In the genomic region with DNA sequence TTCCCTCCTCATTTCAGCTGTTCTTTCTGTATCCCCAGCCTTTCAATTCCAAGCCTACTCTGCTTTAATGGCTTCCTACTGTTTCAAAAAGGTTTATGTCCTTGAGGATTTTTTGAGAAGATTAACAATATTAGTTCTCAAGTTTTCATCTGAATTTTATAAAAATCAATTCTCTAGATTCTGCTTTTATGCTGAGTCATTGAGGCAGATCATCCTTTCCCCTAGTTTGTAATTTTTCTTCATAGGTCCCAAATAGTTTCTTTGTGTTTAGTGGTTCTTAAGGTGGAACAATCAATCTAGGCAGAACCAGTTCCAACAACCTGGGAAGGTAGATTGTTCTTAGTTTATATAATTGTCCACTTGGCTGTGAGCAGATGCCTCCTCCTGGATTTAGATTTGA, we compare ENCODE assay signal across 31 cellular contexts.
"Had no signal": no experiment of that assay in that cellular context is flagged by ENCODE, and none has a peak within 500 bp of the region (broad histone marks: within the 10 kb centered on the region; RNA-seq: fewer than 3 reads in every experiment).

No MANE protein-coding gene starts in this region.

- H3K27ac ChIP-seq: Peyer's patch, SJSA1, VCaP had no signal

- H3K36me3 ChIP-seq: SJSA1 had no signal

- DNase-seq: activated B cell treated with CpG ODN at 0.5 μM for 24 hours; activated CD4-positive, alpha-beta memory T cell treated with anti-CD3 and anti-CD28 coated beads for 36 hours; activated CD4-positive, alpha-beta T cell treated with anti-CD3 and anti-CD28 coated beads for 4 hours; activated CD4-positive, alpha-beta T cell treated with anti-CD3 and anti-CD28 coated beads, Interleukin-2, amount 50 U/mL, for 1 hour; activated CD4-positive, CD25-positive, alpha-beta regulatory T cell treated with anti-CD3 and anti-CD28 coated beads, Interleukin-2, amount 50 U/mL, for 72 hours; activated CD8-positive, alpha-beta memory T cell treated with anti-CD3 and anti-CD28 coated beads for 24 hours; activated CD8-positive, alpha-beta memory T cell treated with anti-CD3 and anti-CD28 coated beads, Interleukin-2, amount 10 ng/mL, durations not matched to agents 7 days and 5 days; activated CD8-positive, alpha-beta memory T cell treated with anti-CD3 and anti-CD28 coated beads, Interleukin-2, amount 50 U/mL, for 48 hours; activated effector memory CD4-positive, alpha-beta T cell treated with Interleukin-2 at 50 U/mL for 16 hours; activated naive CD4-positive, alpha-beta T cell treated with anti-CD3 and anti-CD28 coated beads, Interleukin-2, amount 10 ng/mL, durations not matched to agents 7 days and 5 days; activated naive CD8-positive, alpha-beta T cell treated with anti-CD3 and anti-CD28 coated beads, Interleukin-2, amount 50 U/mL, for 24 hours; activated T-cell treated with anti-CD3 and anti-CD28 coated beads, Interleukin-2, amount 50 U/mL, for 48 hours; anterior cingulate cortex; central memory CD4-positive, alpha-beta T cell; NCI-H1105; NCI-H1417 treated with DMSO at 0.1 percent for 48 hours; NCI-H187 treated with DMSO at 0.1 percent for 48 hours; NCI-H2081; NCI-H345; NCI-H524 treated with DMSO at 0.1 percent for 48 hours; Peyer's patch; RPMI8226; SHP77 treated with DMSO at 0.1 percent for 48 hours; SK-N-SH; T-cell; T-helper 2 cell; T-helper 9 cell had no signal

- H3K9me3 ChIP-seq: Peyer's patch, SJSA1, SK-N-SH had no signal

- H3K9ac ChIP-seq: SK-N-SH had no signal

- H3K27me3 ChIP-seq: Peyer's patch, SJSA1 had no signal

- H3K4me1 ChIP-seq: Peyer's patch had no signal

- ATAC-seq: activated CD8-positive, alpha-beta memory T cell treated with anti-CD3 and anti-CD28 coated beads, Interleukin-2, amount 10 ng/mL, durations not matched to agents 7 days and 5 days; activated naive CD8-positive, alpha-beta T cell treated with anti-CD3 and anti-CD28 coated beads, Interleukin-2, amount 50 U/mL, for 24 hours; T-cell had no signal

- H3K4me3 Mint-ChIP-seq: activated B cell treated with CpG ODN at 0.5 μM for 24 hours; activated CD4-positive, alpha-beta memory T cell treated with anti-CD3 and anti-CD28 coated beads for 36 hours; activated CD8-positive, alpha-beta memory T cell treated with anti-CD3 and anti-CD28 coated beads, Interleukin-2, amount 10 ng/mL, durations not matched to agents 7 days and 5 days; activated naive CD4-positive, alpha-beta T cell treated with anti-CD3 and anti-CD28 coated beads, Interleukin-2, amount 10 ng/mL, durations not matched to agents 7 days and 5 days; activated naive CD8-positive, alpha-beta T cell; activated naive CD8-positive, alpha-beta T cell treated with anti-CD3 and anti-CD28 coated beads, Interleukin-2, amount 50 U/mL, for 24 hours; brain; T-cell had no signal

- H3K4me3 ChIP-seq: Peyer's patch, SJSA1 had no signal

- H3K9me3 Mint-ChIP-seq: activated B cell treated with CpG ODN at 0.5 μM for 24 hours; activated CD4-positive, alpha-beta memory T cell treated with anti-CD3 and anti-CD28 coated beads for 36 hours; activated naive CD4-positive, alpha-beta T cell treated with anti-CD3 and anti-CD28 coated beads, Interleukin-2, amount 10 ng/mL, durations not matched to agents 7 days and 5 days; activated naive CD8-positive, alpha-beta T cell treated with anti-CD3 and anti-CD28 coated beads, Interleukin-2, amount 50 U/mL, for 24 hours; T-cell had no signal

- H3K27ac Mint-ChIP-seq: activated B cell treated with CpG ODN at 0.5 μM for 24 hours; activated CD4-positive, alpha-beta memory T cell treated with anti-CD3 and anti-CD28 coated beads for 36 hours; activated CD8-positive, alpha-beta memory T cell treated with anti-CD3 and anti-CD28 coated beads, Interleukin-2, amount 10 ng/mL, durations not matched to agents 7 days and 5 days; activated naive CD4-positive, alpha-beta T cell treated with anti-CD3 and anti-CD28 coated beads, Interleukin-2, amount 10 ng/mL, durations not matched to agents 7 days and 5 days; activated naive CD8-positive, alpha-beta T cell; activated naive CD8-positive, alpha-beta T cell treated with anti-CD3 and anti-CD28 coated beads, Interleukin-2, amount 50 U/mL, for 24 hours; T-cell had no signal

- H3K9me2 ChIP-seq: SK-N-SH had no signal

- H3K36me3 Mint-ChIP-seq: activated naive CD8-positive, alpha-beta T cell had no signal

- H3K27me3 Mint-ChIP-seq: activated naive CD8-positive, alpha-beta T cell treated with anti-CD3 and anti-CD28 coated beads, Interleukin-2, amount 50 U/mL, for 24 hours; brain; T-cell had no signal

- H3K4me1 Mint-ChIP-seq: activated B cell treated with CpG ODN at 0.5 μM for 24 hours had no signal

- H3K4me2 ChIP-seq: SK-N-SH had no signal
